Comparison of ENCODE assay signal across 18 cellular contexts in the genomic region with DNA sequence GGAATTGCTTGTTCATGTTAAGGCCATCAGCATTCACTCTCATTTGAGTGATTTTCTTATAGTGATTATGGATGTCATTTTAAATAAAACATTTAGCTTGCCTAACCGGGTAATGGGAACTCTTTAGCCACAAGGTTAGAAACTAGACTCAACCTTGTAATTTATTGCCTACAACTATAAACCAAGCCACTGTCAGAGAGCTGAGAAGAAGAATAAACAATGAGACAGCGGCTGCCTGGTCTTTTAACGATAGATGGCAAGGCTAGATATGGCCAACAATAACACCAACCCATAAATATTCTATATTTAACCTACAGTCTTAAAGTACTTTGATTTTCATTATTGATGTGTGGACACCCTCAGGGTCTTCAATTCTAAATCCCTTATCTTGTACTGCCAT. TPM values are rescaled to one million over a fixed set of nuclear protein-coding genes. Genes with fewer than 3 reads are reported as not detected.
A peak's percentile ranks its signal among the peaks of the same experiment; 100 is the strongest.
DNase-seq lines count a peak whose midpoint lies in the region; ATAC-seq and TF ChIP-seq lines count a peak whose summit lies in the region.
"Had no signal": no experiment of that assay in that cellular context is flagged by ENCODE, and none has a peak within 500 bp of the region (broad histone marks: within the 10 kb centered on the region; RNA-seq: fewer than 3 reads in every experiment).

No MANE protein-coding gene starts in this region.

- no peaks in the 10 kb centered on the region for H3K36me3 Mint-ChIP-seq in stimulated activated effector memory CD8-positive, alpha-beta T cell treated with anti-CD3 and anti-CD28 coated beads, Interleukin-12 subunit alpha, Interleukin-12 subunit beta, amount 100 ng/mL, for 72 hours
- H3K36me3 Mint-ChIP-seq: CD4-positive, CD25-positive, alpha-beta regulatory T cell had no signal

- DNase-seq in A172 (ENCODE audit: low spot score) (peak; percentile 54), EH (ENCODE audit: low read depth) (peak; percentile 73), SHP77 (lab: John Stamatoyannopoulos, UW) (peak; percentile 36 to 44), left kidney (ENCODE audit: low read depth, low spot score) (peak; percentile 51), GM03348 (ENCODE audit: low spot score) (no peak), prostate gland (ENCODE audit: low spot score) (no peak)
- no peak for DNase-seq in stimulated activated effector memory CD8-positive, alpha-beta T cell treated with anti-CD3 and anti-CD28 coated beads, Interleukin-12 subunit alpha, Interleukin-12 subunit beta, amount 100 ng/mL, for 72 hours (ENCODE audit: low spot score in 2 of 2)
- DNase-seq: CD4-positive, CD25-positive, alpha-beta regulatory T cell; DND-41; Kasumi-1; MM.1S; NCI-H1092 treated with DMSO at 0.1 percent for 48 hours; NCI-H2029 treated with DMSO at 0.1 percent for 48 hours; NCI-H510A treated with DMSO at 0.1 percent for 48 hours; NCI-H774; NK-92 treated with Interleukin-12 subunit alpha and Interleukin-12 subunit beta, amount 100 ng/mL, for 24 hours; SW 1271 had no signal

- no peaks in the 10 kb centered on the region for H3K36me3 ChIP-seq in prostate gland

- H3K9me3 ChIP-seq in prostate gland = no peaks in the 10 kb centered on the region

- WGBS in prostate gland = 8% methylated on average over 3 of the region's 3 CpGs

- no peak overlapping the region for H3K4me3 Mint-ChIP-seq in stimulated activated effector memory CD8-positive, alpha-beta T cell treated with anti-CD3 and anti-CD28 coated beads, Interleukin-12 subunit alpha, Interleukin-12 subunit beta, amount 100 ng/mL, for 72 hours
- H3K4me3 Mint-ChIP-seq: CD4-positive, CD25-positive, alpha-beta regulatory T cell had no signal

- no peaks in the 10 kb centered on the region for H3K4me1 ChIP-seq in prostate gland (replicated peaks)

- TF ChIP-seq CTCF in prostate gland (IDR thresholded peaks at IDR 0.05) = no peak

- ATAC-seq in stimulated activated effector memory CD8-positive, alpha-beta T cell treated with anti-CD3 and anti-CD28 coated beads, Interleukin-12 subunit alpha, Interleukin-12 subunit beta, amount 100 ng/mL, for 72 hours = no peak
- ATAC-seq: Panc1 had no signal

- H3K4me1 Mint-ChIP-seq in stimulated activated effector memory CD8-positive, alpha-beta T cell treated with anti-CD3 and anti-CD28 coated beads, Interleukin-12 subunit alpha, Interleukin-12 subunit beta, amount 100 ng/mL, for 72 hours = peaks cover 7% of the 10 kb centered on the region

- no peak overlapping the region for H3K27ac Mint-ChIP-seq in stimulated activated effector memory CD8-positive, alpha-beta T cell treated with anti-CD3 and anti-CD28 coated beads, Interleukin-12 subunit alpha, Interleukin-12 subunit beta, amount 100 ng/mL, for 72 hours
- H3K27ac Mint-ChIP-seq: CD4-positive, CD25-positive, alpha-beta regulatory T cell had no signal

- no peak overlapping the region for H3K4me3 ChIP-seq in prostate gland

- H3K27ac ChIP-seq in prostate gland = no peak overlapping the region

- H3K27me3 ChIP-seq in prostate gland (replicated peaks; ENCODE audit: insufficient read depth) = no peaks in the 10 kb centered on the region

- intact Hi-C loops in prostate gland (cut with DNase I) = loop anchor here (10.0 kb wide), 2 partner anchors 1406 to 1506 kb away; no protein-coding TSS in a partner anchor

- peaks cover 9% of the 10 kb centered on the region for H3K9me3 Mint-ChIP-seq in stimulated activated effector memory CD8-positive, alpha-beta T cell treated with anti-CD3 and anti-CD28 coated beads, Interleukin-12 subunit alpha, Interleukin-12 subunit beta, amount 100 ng/mL, for 72 hours

- no peak for TF ChIP-seq POLR2A in prostate gland (IDR thresholded peaks at IDR 0.05)

RNA-seq across cellular contexts. Expression of a gene that starts 27.8 kb away (rescaled TPM):
- 0.34 and 0.53 TPM in 2 replicates for total RNA-seq in A172 (2014; rRNA removed; shearing (Covaris generic))
- total RNA-seq in prostate gland = 1 to 10 TPM in 1 of 2 donors, under 1 TPM in 1; 0.73 to 6.6 TPM
- total RNA-seq: CD4-positive, CD25-positive, alpha-beta regulatory T cell had no signal

Comparison
In these comparisons a context has a peak if more than half of its experiments do, and no peak if none do; other contexts are left out.
1. DNase-seq: peak in A172 (single experiment), EH (single experiment), SHP77 (2 of 2) and left kidney (single experiment); none in GM03348 (single experiment), stimulated activated effector memory CD8-positive, alpha-beta T cell treated with anti-CD3 and anti-CD28 coated beads, Interleukin-12 subunit alpha, Interleukin-12 subunit beta, amount 100 ng/mL, for 72 hours (0 of 2) and prostate gland (single experiment).